Comparison of ENCODE assay signal across 26 cellular contexts in the genomic region with DNA sequence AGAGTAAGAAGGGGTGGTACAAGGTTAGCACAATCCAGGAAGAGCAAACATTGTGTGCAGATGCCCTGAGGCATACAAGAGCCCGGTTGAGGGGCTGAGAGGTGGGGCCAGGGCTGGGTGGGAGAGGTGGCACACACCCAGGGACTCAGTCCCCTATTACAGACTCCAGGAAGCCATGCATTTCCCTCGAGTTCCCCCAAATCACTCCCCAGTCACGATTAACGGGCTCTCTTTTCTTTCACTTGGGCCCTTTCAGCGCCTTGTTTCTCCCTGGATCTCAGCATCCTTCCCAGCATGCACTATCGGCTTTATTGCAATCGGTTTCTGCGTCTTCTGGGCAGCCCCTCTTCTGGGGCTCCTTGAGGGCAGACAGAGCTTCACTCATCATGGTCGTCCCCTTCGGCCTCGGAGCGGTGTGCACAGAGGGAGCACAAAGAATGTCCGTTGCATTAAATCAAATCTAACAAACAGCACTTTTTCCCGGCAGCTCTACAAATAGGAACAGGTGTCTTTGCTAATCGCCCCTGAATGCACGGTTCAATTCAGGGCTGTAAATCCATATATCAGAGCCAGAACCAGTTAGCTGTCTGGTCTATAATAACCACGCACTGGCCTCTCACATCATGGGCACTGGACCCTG.
"Had no signal": no experiment of that assay in that cellular context is flagged by ENCODE, and none has a peak within 500 bp of the region (broad histone marks: within the 10 kb centered on the region; RNA-seq: fewer than 3 reads in every experiment).

No MANE protein-coding gene starts in this region.

- DNase-seq: activated CD4-positive, alpha-beta T cell treated with anti-CD3 and anti-CD28 coated beads for 36 hours; activated CD4-positive, alpha-beta T cell treated with anti-CD3 and anti-CD28 coated beads, Interleukin-2, amount 50 U/mL, for 48 hours; activated CD4-positive, CD25-positive, alpha-beta regulatory T cell; activated CD8-positive, alpha-beta memory T cell treated with anti-CD3 and anti-CD28 coated beads, Interleukin-2, amount 50 U/mL, for 4 hours; activated gamma-delta T cell treated with Interleukin-2 at 50 U/mL for 16 hours; activated naive CD4-positive, alpha-beta T cell treated with anti-CD3 and anti-CD28 coated beads, Interleukin-2, amount 50 U/mL, for 16 hours; activated T-cell treated with anti-CD3 and anti-CD28 coated beads, Interleukin-2, amount 50 U/mL, for 4 hours; amniotic stem cell; brain microvascular endothelial cell; dorsolateral prefrontal cortex; effector memory CD4-positive, alpha-beta T cell; gastrocnemius medialis; islet precursor cell; left ventricle myocardium inferior; mucosa of descending colon; pancreas; sigmoid colon; small intestine; stimulated activated CD4-positive, alpha-beta T cell treated with anti-CD3 and anti-CD28 coated beads, Interleukin-4, amount 100 ng/mL, for 24 hours had no signal

- H3K27me3 ChIP-seq: brain microvascular endothelial cell, dorsolateral prefrontal cortex, gastrocnemius medialis, hepatocyte, pancreas, sigmoid colon, vagina had no signal

- H3K36me3 ChIP-seq: brain microvascular endothelial cell, gastrocnemius medialis, left ventricle myocardium inferior, pancreas, prostate gland, sigmoid colon, vagina had no signal

- H3K4me3 ChIP-seq: coronary artery, dorsolateral prefrontal cortex, gastrocnemius medialis, hepatocyte, left ventricle myocardium inferior, mucosa of descending colon, pancreas, prostate gland, sigmoid colon, vagina had no signal

- H3K9me3 ChIP-seq: gastrocnemius medialis, left ventricle myocardium inferior, mucosa of descending colon, pancreas, prostate gland, vagina had no signal

- ATAC-seq: activated CD4-positive, alpha-beta T cell treated with anti-CD3 and anti-CD28 coated beads for 36 hours; activated T-cell treated with anti-CD3 and anti-CD28 coated beads, Interleukin-2, amount 50 U/mL, for 4 hours; activated T-helper 17 cell treated with anti-CD3 and anti-CD28 coated beads, Interleukin-2, amount 50 U/mL, for 72 hours; gastrocnemius medialis; mucosa of descending colon; natural killer cell treated with Interleukin-12 subunit alpha and Interleukin-12 subunit beta and Interleukin-15 and Interleukin-18, amount 100 ng/mL, for 72 hours; pancreas; stimulated activated effector memory CD8-positive, alpha-beta T cell treated with anti-CD3 and anti-CD28 coated beads, Interleukin-12 subunit alpha, Interleukin-12 subunit beta, amount 100 ng/mL, for 72 hours had no signal

- H3K27ac ChIP-seq: brain microvascular endothelial cell, coronary artery, dorsolateral prefrontal cortex, gastrocnemius medialis, hepatocyte, left ventricle myocardium inferior, pancreas, prostate gland, sigmoid colon, vagina had no signal

- H3K4me1 ChIP-seq: left ventricle myocardium inferior, pancreas, prostate gland, sigmoid colon, vagina had no signal
